Comparison of ENCODE assay signal across 13 cellular contexts in genomic region chr15:92889390-92890113, GRCh38. TPM values are rescaled to one million over a fixed set of nuclear protein-coding genes. Genes with fewer than 3 reads are reported as not detected.
DNase-seq lines count a peak whose midpoint lies in the region; ATAC-seq and TF ChIP-seq lines count a peak whose summit lies in the region.
"Had no signal": no experiment of that assay in that cellular context is flagged by ENCODE, and none has a peak within 500 bp of the region (broad histone marks: within the 10 kb centered on the region; RNA-seq: fewer than 3 reads in every experiment).

No MANE protein-coding gene starts in this region.

- DNase-seq in activated CD4-positive, CD25-positive, alpha-beta regulatory T cell (lab: John Stamatoyannopoulos, UW): no peak
- DNase-seq in activated B cell treated with CpG ODN at 0.5 μM for 24 hours (no peak), fibroblast of the aortic adventitia (ENCODE audit: low read depth) (peak; percentile 18), NOMO-1 (lab: John Stamatoyannopoulos, UW; ENCODE audit: unreplicated experiment in 2 of 2) (no peak), hepatocyte (ENCODE audit: low spot score) (no peak)
- no peak for DNase-seq in stimulated activated naive B cell treated with anti-CD40 and anti-IgM and Interleukin-4, amounts not matched to agents 10 μg/mL and 1 μg/mL and 100 μg/mL, for 72 hours
- DNase-seq: DMS79, kidney glomerular epithelial cell, ovary, SHP77, uterus had no signal

- H3K79me2 ChIP-seq in hepatocyte: peaks cover 98% of the 10 kb centered on the region

- CTCF ChIA-PET in activated B cell treated with CpG ODN at 0.5 μM for 24 hours (lab: Charles Lee): interaction anchor here (1.0 to 1.7 kb wide), 2 partner anchors 11 to 80 kb away, joined by 3 to 6 read pairs; partner anchors contain the start of gene CHD2

- ATAC-seq in activated CD4-positive, CD25-positive, alpha-beta regulatory T cell treated with anti-CD3 and anti-CD28 coated beads, Interleukin-2, amount 50 U/mL, for 24 hours: peak; percentile 87 to 91
- ATAC-seq in activated B cell treated with CpG ODN at 0.5 μM for 24 hours (ENCODE audit: low read depth) (no peak), GM21526 (IDR thresholded peaks at IDR 0.05; ENCODE audit: low FRiP score, unreplicated experiment) (no peak)
- no peak for ATAC-seq in stimulated activated naive B cell treated with anti-CD40 and anti-IgM and Interleukin-4, amounts not matched to agents 10 μg/mL and 1 μg/mL and 100 μg/mL, for 72 hours (replicated peaks)

- peaks cover 85% of the 10 kb centered on the region for H3K36me3 Mint-ChIP-seq in activated B cell treated with CpG ODN at 0.5 μM for 24 hours (ENCODE audit: low read depth)
- peaks cover 50 to 59% of the 10 kb centered on the region in 2 donors for H3K36me3 Mint-ChIP-seq in stimulated activated naive B cell treated with anti-CD40 and anti-IgM and Interleukin-4, amounts not matched to agents 10 μg/mL and 1 μg/mL and 100 μg/mL, for 72 hours

- H3K4me2 ChIP-seq in hepatocyte: no peak overlapping the region

- H3K4me1 Mint-ChIP-seq in activated B cell treated with CpG ODN at 0.5 μM for 24 hours: peaks cover 62% of the 10 kb centered on the region
- peaks cover 13 to 34% of the 10 kb centered on the region in 2 donors for H3K4me1 Mint-ChIP-seq in stimulated activated naive B cell treated with anti-CD40 and anti-IgM and Interleukin-4, amounts not matched to agents 10 μg/mL and 1 μg/mL and 100 μg/mL, for 72 hours

- no peak overlapping the region for H2AFZ ChIP-seq in hepatocyte

- H3K9me3 ChIP-seq in hepatocyte (ENCODE audit: low read depth): no peaks in the 10 kb centered on the region
- H3K9me3 ChIP-seq: ovary, uterus had no signal

- peaks cover 6% of the 10 kb centered on the region for H3K36me3 ChIP-seq in hepatocyte (replicated peaks; ENCODE audit: insufficient read depth, low read depth)
- H3K36me3 ChIP-seq: ovary, uterus had no signal

- TF ChIP-seq CTCF in activated B cell treated with CpG ODN at 0.5 μM for 24 hours (IDR thresholded peaks at IDR 0.05): no peak
- TF ChIP-seq CTCF in fibroblast of the aortic adventitia (IDR thresholded peaks at IDR 0.05; ENCODE audit: insufficient read depth, low read length): no peak
- TF ChIP-seq CTCF in hepatocyte (IDR thresholded peaks at IDR 0.05; ENCODE audit: poor library complexity): no peak

- H3K9me3 Mint-ChIP-seq in activated B cell treated with CpG ODN at 0.5 μM for 24 hours: no peaks in the 10 kb centered on the region
- H3K9me3 Mint-ChIP-seq in stimulated activated naive B cell treated with anti-CD40 and anti-IgM and Interleukin-4, amounts not matched to agents 10 μg/mL and 1 μg/mL and 100 μg/mL, for 72 hours: peaks cover 0 to 2% of the 10 kb centered on the region in 2 donors

- WGBS in hepatocyte (ENCODE audit: low lambda C conversion rate, missing lambda C conversion rate): 94% methylated on average over 5 of the region's 5 CpGs

- intact Hi-C loops in activated B cell treated with CpG ODN at 0.5 μM for 24 hours (cut with micrococcal nuclease): no loop called here

- H3K4me3 ChIP-seq in fibroblast of the aortic adventitia (ENCODE audit: low read depth, low read length) (no peak overlapping the region), hepatocyte (no peak overlapping the region)
- H3K4me3 ChIP-seq: ovary, uterus had no signal

- no peak overlapping the region for H3K27ac ChIP-seq in hepatocyte
- H3K27ac ChIP-seq: ovary had no signal

- H4K20me1 ChIP-seq in hepatocyte (ENCODE audit: insufficient read depth, poor library complexity, severe bottlenecking): peaks cover 76% of the 10 kb centered on the region

- peak overlapping the region; percentile 13 for H3K4me3 Mint-ChIP-seq in activated B cell treated with CpG ODN at 0.5 μM for 24 hours
- H3K4me3 Mint-ChIP-seq in stimulated activated naive B cell treated with anti-CD40 and anti-IgM and Interleukin-4, amounts not matched to agents 10 μg/mL and 1 μg/mL and 100 μg/mL, for 72 hours: peak overlapping the region; percentile 16 to 19

- H3K27me3 Mint-ChIP-seq in activated B cell treated with CpG ODN at 0.5 μM for 24 hours: no peaks in the 10 kb centered on the region
- H3K27me3 Mint-ChIP-seq in stimulated activated naive B cell treated with anti-CD40 and anti-IgM and Interleukin-4, amounts not matched to agents 10 μg/mL and 1 μg/mL and 100 μg/mL, for 72 hours: no peaks in the 10 kb centered on the region

- peaks cover 15% of the 10 kb centered on the region for H3K4me1 ChIP-seq in hepatocyte (ENCODE audit: insufficient read depth)

- POLR2A ChIA-PET in activated B cell treated with CpG ODN at 0.5 μM for 24 hours (lab: Charles Lee): interaction anchor here (0.5 to 11.3 kb wide), 14 partner anchors 9 to 79 kb away, joined by 3 to 599 read pairs (median 5); partner anchors contain the start of gene CHD2

- H3K27me3 ChIP-seq in hepatocyte: no peaks in the 10 kb centered on the region
- H3K27me3 ChIP-seq: ovary, uterus had no signal

- peak overlapping the region; percentile 59 for H3K27ac Mint-ChIP-seq in activated B cell treated with CpG ODN at 0.5 μM for 24 hours
- peak overlapping the region; percentile 44 for H3K27ac Mint-ChIP-seq in stimulated activated naive B cell treated with anti-CD40 and anti-IgM and Interleukin-4, amounts not matched to agents 10 μg/mL and 1 μg/mL and 100 μg/mL, for 72 hours

- H3K9me2 ChIP-seq in hepatocyte (replicated peaks; ENCODE audit: insufficient read depth): no peaks in the 10 kb centered on the region

RNA-seq across cellular contexts. Expression of gene CHD2, which starts 10.6 kb away (rescaled TPM):
- total RNA-seq in activated B cell treated with CpG ODN at 0.5 μM for 24 hours: 249 and 298 TPM in 2 replicates
- 83.7 and 253 TPM in 2 replicates for total RNA-seq in fibroblast of the aortic adventitia (ENCODE audit: low replicate concordance)
- total RNA-seq in hepatocyte: 101 and 133 TPM in 2 replicates
- 49.3 and 68.3 TPM in 2 replicates for polyA plus RNA-seq in hepatocyte

Comparison
In these comparisons a context has a peak if more than half of its experiments do, and no peak if none do; other contexts are left out.
1. ATAC-seq: peak in activated CD4-positive, CD25-positive, alpha-beta regulatory T cell treated with anti-CD3 and anti-CD28 coated beads, Interleukin-2, amount 50 U/mL, for 24 hours (2 of 2); none in activated B cell treated with CpG ODN at 0.5 μM for 24 hours (single experiment), stimulated activated naive B cell treated with anti-CD40 and anti-IgM and Interleukin-4, amounts not matched to agents 10 μg/mL and 1 μg/mL and 100 μg/mL, for 72 hours (0 of 2) and GM21526 (single experiment).